In genomic region chr1:226001852-226002666, GRCh38 we compare ENCODE assay signal across 2 cellular contexts.
TF ChIP-seq lines count a peak whose summit lies in the region.

No MANE protein-coding gene starts in this region.

TF ChIP-seq in HEK293T, 16 proteins besides CTCF, POLR2A, EP300 and RAD21:
- no peak for TF ChIP-seq LEF1 (IDR thresholded peaks at IDR 0.05; ENCODE audit: borderline replicate concordance)
- no peak for TF ChIP-seq PKNOX1 (IDR thresholded peaks at IDR 0.05)
- no peak for TF ChIP-seq FOXA1 (IDR thresholded peaks at IDR 0.05)
- TF ChIP-seq ELF4 (IDR thresholded peaks at IDR 0.05) = no peak
- TF ChIP-seq HDGF (IDR thresholded peaks at IDR 0.05; ENCODE audit: borderline replicate concordance) = 0 out of 2 replicates have a peak, but pooled peaks have one; percentile 57
- TF ChIP-seq FOXM1 (IDR thresholded peaks at IDR 0.05; ENCODE audit: borderline replicate concordance) = no peak
- TF ChIP-seq L3MBTL2 (conservative IDR thresholded peaks at IDR 0.05) = peak; percentile 55; the same call in 1 of the 2 replicates
- TF ChIP-seq SUZ12 (IDR thresholded peaks at IDR 0.05) = no peak

TF ChIP-seq in endothelial cell of umbilical vein, 7 proteins besides CTCF, POLR2A, EP300 and RAD21:
- TF ChIP-seq MYC (IDR thresholded peaks at IDR 0.05; ENCODE audit: low read depth, low read length) (no peak), MAX (IDR thresholded peaks at IDR 0.05; ENCODE audit: insufficient read depth, insufficient read length) (peak; percentile 55), JUN (IDR thresholded peaks at IDR 0.05; ENCODE audit: borderline replicate concordance, insufficient read depth, insufficient read length, low read depth) (peak; percentile 40)
